Comparison of ENCODE assay signal across 1 cellular context in the genomic region with DNA sequence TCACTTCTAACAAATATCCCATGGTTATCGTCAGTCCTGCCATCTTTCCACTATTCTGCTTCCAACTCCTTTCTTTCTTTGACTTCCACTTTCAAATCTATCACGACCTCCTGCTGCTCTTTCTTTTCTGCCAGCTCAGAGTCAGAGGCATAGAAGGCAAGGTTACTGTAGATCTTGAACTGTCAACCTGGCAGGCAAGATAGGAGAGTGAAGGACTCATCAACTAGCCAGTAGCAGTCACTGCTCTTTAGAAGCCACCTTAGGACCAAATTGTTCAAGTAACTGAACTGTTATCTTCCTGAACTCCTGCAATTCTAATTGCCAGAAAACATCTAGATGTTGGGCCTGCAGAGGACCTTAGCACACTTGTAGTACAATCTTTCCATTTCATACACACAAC.
A peak's percentile ranks its signal among the peaks of the same experiment; 100 is the strongest.
TF ChIP-seq lines count a peak whose summit lies in the region.

No MANE protein-coding gene starts in this region.

TF ChIP-seq in K562, 482 proteins besides CTCF, POLR2A, EP300 and RAD21 (continued from another document):
- TF ChIP-seq, protein P1, sequence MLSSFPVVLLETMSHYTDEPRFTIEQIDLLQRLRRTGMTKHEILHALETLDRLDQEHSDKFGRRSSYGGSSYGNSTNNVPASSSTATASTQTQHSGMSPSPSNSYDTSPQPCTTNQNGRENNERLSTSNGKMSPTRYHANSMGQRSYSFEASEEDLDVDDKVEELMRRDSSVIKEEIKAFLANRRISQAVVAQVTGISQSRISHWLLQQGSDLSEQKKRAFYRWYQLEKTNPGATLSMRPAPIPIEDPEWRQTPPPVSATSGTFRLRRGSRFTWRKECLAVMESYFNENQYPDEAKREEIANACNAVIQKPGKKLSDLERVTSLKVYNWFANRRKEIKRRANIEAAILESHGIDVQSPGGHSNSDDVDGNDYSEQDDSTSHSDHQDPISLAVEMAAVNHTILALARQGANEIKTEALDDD (IDR thresholded peaks at IDR 0.05) = peak; percentile 20; the same call in 1 of the 2 replicates
- TF ChIP-seq, protein P2, sequence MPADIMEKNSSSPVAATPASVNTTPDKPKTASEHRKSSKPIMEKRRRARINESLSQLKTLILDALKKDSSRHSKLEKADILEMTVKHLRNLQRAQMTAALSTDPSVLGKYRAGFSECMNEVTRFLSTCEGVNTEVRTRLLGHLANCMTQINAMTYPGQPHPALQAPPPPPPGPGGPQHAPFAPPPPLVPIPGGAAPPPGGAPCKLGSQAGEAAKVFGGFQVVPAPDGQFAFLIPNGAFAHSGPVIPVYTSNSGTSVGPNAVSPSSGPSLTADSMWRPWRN (IDR thresholded peaks at IDR 0.05; ENCODE audit: low read depth) = no peak
- TF ChIP-seq ZBTB17 (CRISPR knock-in tag; IDR thresholded peaks at IDR 0.05) = peak; percentile 82
- TF ChIP-seq ZNF197 (CRISPR knock-in tag; IDR thresholded peaks at IDR 0.05; ENCODE audit: low read depth) = no peak
- TF ChIP-seq SMAD1 (IDR thresholded peaks at IDR 0.05; ENCODE audit: low read depth, low read length, partially characterized antibody) = no peak
- TF ChIP-seq TEAD4 (IDR thresholded peaks at IDR 0.05; ENCODE audit: low read length) = peak; percentile 43
- no peak for TF ChIP-seq TEAD4 (CRISPR knock-in tag; IDR thresholded peaks at IDR 0.05; ENCODE audit: borderline replicate concordance)
- TF ChIP-seq CBFA2T3 (IDR thresholded peaks at IDR 0.05) = peak; percentile 72
- TF ChIP-seq TAL1 (IDR thresholded peaks at IDR 0.05) = peak; percentile 38; the same call in 1 of the 2 replicates
- peak; percentile 36 for TF ChIP-seq CBFA2T2 (conservative IDR thresholded peaks at IDR 0.05)
- no peak for TF ChIP-seq ZNF324 (CRISPR knock-in tag; IDR thresholded peaks at IDR 0.05)
- TF ChIP-seq POLR2AphosphoS2 (IDR thresholded peaks at IDR 0.05; ENCODE audit: low read length) = no peak
TF ChIP-seq in K562: peak in this region for 7.
